ENCODE assay signal across 1 cellular context in genomic region chr7:129438281-129438838, GRCh38.
TF ChIP-seq lines count a peak whose summit lies in the region.

No MANE protein-coding gene starts in this region.

TF ChIP-seq in HCT116, 20 proteins besides CTCF, POLR2A, EP300 and RAD21 (continued from another document):
- TF ChIP-seq MAX (IDR thresholded peaks at IDR 0.05) (no peak), SRF (IDR thresholded peaks at IDR 0.05; ENCODE audit: low read depth) (no peak), POLR2AphosphoS5 (IDR thresholded peaks at IDR 0.05; ENCODE audit: low read depth, low read length) (no peak), TCF7L2 (IDR thresholded peaks at IDR 0.05; ENCODE audit: borderline replicate concordance, extremely low read depth, insufficient read depth, insufficient read length) (no peak), FOSL1 (IDR thresholded peaks at IDR 0.05; ENCODE audit: low read depth) (no peak), JUND (IDR thresholded peaks at IDR 0.05) (no peak), EGR1 (IDR thresholded peaks at IDR 0.05; ENCODE audit: low read depth) (no peak), CBX3 (IDR thresholded peaks at IDR 0.05; ENCODE audit: low read depth) (no peak), CEBPB (IDR thresholded peaks at IDR 0.05; ENCODE audit: low read depth) (no peak), ZNF274 (IDR thresholded peaks at IDR 0.05; ENCODE audit: low read depth, low read length) (no peak)
